In the genomic region with DNA sequence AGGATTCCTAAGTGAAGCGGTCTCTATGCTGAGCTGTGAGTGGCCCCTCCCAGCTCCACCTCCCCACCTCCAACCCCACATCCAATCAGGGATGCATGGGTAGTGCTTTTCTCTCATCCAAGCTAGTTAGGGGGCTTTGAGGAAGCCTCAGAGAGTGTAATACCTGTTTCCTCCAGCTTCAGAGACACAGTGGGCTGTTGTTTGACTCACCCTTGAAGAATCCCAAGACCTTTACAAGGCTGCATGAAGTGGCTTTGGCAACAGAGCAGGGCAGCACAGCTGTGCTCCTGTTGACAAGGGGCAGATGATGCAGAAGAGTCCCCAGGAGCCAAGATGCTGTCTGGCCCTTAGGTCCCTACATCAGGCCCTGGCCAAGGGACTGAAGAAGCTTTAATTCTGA, we compare ENCODE assay signal across 2 cellular contexts.
TF ChIP-seq lines count a peak whose summit lies in the region.

No MANE protein-coding gene starts in this region.

TF ChIP-seq in HCT116, 20 proteins besides CTCF, POLR2A, EP300 and RAD21:
- TF ChIP-seq REST (IDR thresholded peaks at IDR 0.05; ENCODE audit: low read depth) = no peak
- no peak for TF ChIP-seq CBX3 (IDR thresholded peaks at IDR 0.05; ENCODE audit: low read depth)
- no peak for TF ChIP-seq SP1 (IDR thresholded peaks at IDR 0.05; ENCODE audit: low read depth)
- TF ChIP-seq SIN3A (IDR thresholded peaks at IDR 0.05; ENCODE audit: low read depth) = no peak
- no peak for TF ChIP-seq ELF1 (IDR thresholded peaks at IDR 0.05; ENCODE audit: borderline replicate concordance, low read depth)
- TF ChIP-seq ZBTB33 (IDR thresholded peaks at IDR 0.05; ENCODE audit: extremely low read depth, insufficient replicate concordance, low read length) = no peak
- no peak for TF ChIP-seq POLR2AphosphoS5 (IDR thresholded peaks at IDR 0.05; ENCODE audit: low read depth, low read length)
- TF ChIP-seq TCF7L2 (IDR thresholded peaks at IDR 0.05; ENCODE audit: borderline replicate concordance, extremely low read depth, insufficient read depth, insufficient read length) = no peak
- no peak for TF ChIP-seq JUND (IDR thresholded peaks at IDR 0.05)
- no peak for TF ChIP-seq SRF (IDR thresholded peaks at IDR 0.05; ENCODE audit: low read depth)
- TF ChIP-seq YY1 (IDR thresholded peaks at IDR 0.05; ENCODE audit: extremely low read depth, insufficient replicate concordance, low read depth, low read length) = no peak
- no peak for TF ChIP-seq ZNF274 (IDR thresholded peaks at IDR 0.05; ENCODE audit: low read depth, low read length)
- no peak for TF ChIP-seq CEBPB (IDR thresholded peaks at IDR 0.05; ENCODE audit: low read depth)
- TF ChIP-seq EZH2phosphoT487 (IDR thresholded peaks at IDR 0.05; ENCODE audit: borderline replicate concordance) = no peak
- TF ChIP-seq EGR1 (IDR thresholded peaks at IDR 0.05; ENCODE audit: low read depth) = no peak
- no peak for TF ChIP-seq ATF3 (IDR thresholded peaks at IDR 0.05)
- no peak for TF ChIP-seq FOSL1 (IDR thresholded peaks at IDR 0.05; ENCODE audit: low read depth)

TF ChIP-seq in WTC11, 78 proteins besides CTCF, POLR2A, EP300 and RAD21:
- TF ChIP-seq NFYB (CRISPR knock-in tag; conservative IDR thresholded peaks at IDR 0.05; ENCODE audit: low read depth) (0 out of 2 replicates have a peak, but pooled peaks have one; percentile 23), CREM (CRISPR knock-in tag; IDR thresholded peaks at IDR 0.05) (no peak)
TF ChIP-seq in WTC11: peak in this region for 1.
